ENCODE assay signal across 1 cellular context in the genomic region with DNA sequence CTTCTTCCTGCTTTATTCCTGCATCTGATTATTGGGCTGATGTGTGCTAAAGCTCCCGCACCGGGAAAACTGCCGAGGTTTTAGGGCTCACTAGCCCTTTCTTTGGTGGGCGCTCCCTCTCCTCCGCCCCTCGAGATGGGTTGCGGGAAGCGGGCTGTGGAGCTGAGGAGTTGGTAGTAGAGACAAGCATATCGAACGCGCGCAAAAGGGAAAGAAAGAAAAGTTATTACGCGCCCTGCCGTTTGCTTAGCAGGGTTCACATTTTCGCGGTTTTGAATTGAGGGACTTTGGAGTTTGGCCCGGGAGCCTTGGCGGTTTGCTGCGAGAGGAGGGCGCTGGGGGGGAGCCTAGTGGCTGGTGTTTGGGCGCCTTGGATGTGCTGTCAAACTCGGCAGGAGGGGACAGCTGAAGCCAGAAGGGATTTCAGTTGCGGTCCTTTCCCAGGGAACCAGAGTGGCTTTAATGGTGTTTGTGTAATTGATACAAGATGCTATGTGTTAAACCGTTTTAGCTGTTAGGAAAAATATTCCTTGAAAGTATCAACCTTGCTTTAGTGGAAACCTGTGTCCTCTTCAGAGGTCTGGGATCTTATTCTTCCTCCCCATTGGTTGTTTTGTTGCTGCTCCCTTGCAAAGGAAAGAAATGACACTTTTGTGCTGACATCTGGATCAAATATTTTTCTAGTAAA.
TF ChIP-seq lines count a peak whose summit lies in the region.

No MANE protein-coding gene starts in this region.

TF ChIP-seq in HepG2, 621 proteins besides CTCF, POLR2A, EP300 and RAD21 (continues in another document):
- TF ChIP-seq YEATS4 (CRISPR knock-in tag; IDR thresholded peaks at IDR 0.05; ENCODE audit: borderline replicate concordance) (peak; percentile 38; the same call in 1 of the 2 replicates), XRCC5 (optimal IDR thresholded peaks at IDR 0.05; ENCODE audit: low read length) (peak; percentile 65), ZNF292 (CRISPR knock-in tag; IDR thresholded peaks at IDR 0.05; ENCODE audit: borderline replicate concordance, low read depth) (peak; percentile 38; the same call in 1 of the 2 replicates), POGZ (CRISPR knock-in tag; IDR thresholded peaks at IDR 0.05) (peak; percentile 41; the same call in 1 of the 2 replicates), MIXL1 (CRISPR knock-in tag; IDR thresholded peaks at IDR 0.05) (0 out of 2 replicates have a peak, but pooled peaks have one; percentile 9), NCOR1 (IDR thresholded peaks at IDR 0.05; ENCODE audit: borderline replicate concordance, low read length) (peak; percentile 85), ZNF430 (CRISPR knock-in tag; IDR thresholded peaks at IDR 0.05) (no peak), RCOR2 (CRISPR knock-in tag; IDR thresholded peaks at IDR 0.05) (0 out of 2 replicates have a peak, but pooled peaks have one; percentile 28), NR2F6 (IDR thresholded peaks at IDR 0.05) (no peak), NR2F6 (CRISPR knock-in tag; IDR thresholded peaks at IDR 0.05) (0 out of 2 replicates have a peak, but pooled peaks have one; percentile 42), SALL2 (CRISPR knock-in tag; IDR thresholded peaks at IDR 0.05) (0 out of 2 replicates have a peak, but pooled peaks have one; percentile 47), HMGA1 (CRISPR knock-in tag; conservative IDR thresholded peaks at IDR 0.05) (no peak), HDAC2 (CRISPR knock-in tag; IDR thresholded peaks at IDR 0.05) (peak; percentile 52; the same call in 1 of the 2 replicates), DR1 (CRISPR knock-in tag; IDR thresholded peaks at IDR 0.05) (peak; percentile 50; the same call in 1 of the 2 replicates), SP2 (CRISPR knock-in tag; IDR thresholded peaks at IDR 0.05) (no peak), ZSCAN20 (CRISPR knock-in tag; IDR thresholded peaks at IDR 0.05; ENCODE audit: borderline replicate concordance) (0 out of 2 replicates have a peak, but pooled peaks have one; percentile 73), ISX (CRISPR knock-in tag; conservative IDR thresholded peaks at IDR 0.05) (no peak), CAMTA2 (CRISPR knock-in tag; IDR thresholded peaks at IDR 0.05; ENCODE audit: borderline replicate concordance) (no peak), ZZZ3 (CRISPR knock-in tag; IDR thresholded peaks at IDR 0.05; ENCODE audit: borderline replicate concordance) (no peak), SALL1 (CRISPR knock-in tag; IDR thresholded peaks at IDR 0.05) (peak; percentile 66), ZFX (CRISPR knock-in tag; IDR thresholded peaks at IDR 0.05; ENCODE audit: low read depth) (0 out of 2 replicates have a peak, but pooled peaks have one; percentile 1), HNF4A (CRISPR knock-in tag; IDR thresholded peaks at IDR 0.05) (peak; percentile 96), THAP11 (CRISPR knock-in tag; IDR thresholded peaks at IDR 0.05) (peak; percentile 63), ZBTB20 (CRISPR knock-in tag; IDR thresholded peaks at IDR 0.05; ENCODE audit: borderline replicate concordance, low read depth) (peak; percentile 49; the same call in 1 of the 2 replicates), ARNT2 (CRISPR knock-in tag; IDR thresholded peaks at IDR 0.05; ENCODE audit: low read depth) (peak; percentile 46; the same call in 1 of the 2 replicates), HDAC1 (CRISPR knock-in tag; IDR thresholded peaks at IDR 0.05) (peak; percentile 67), ZNF547 (CRISPR knock-in tag; IDR thresholded peaks at IDR 0.05) (no peak), ESRRA (CRISPR knock-in tag; IDR thresholded peaks at IDR 0.05; ENCODE audit: low read depth) (peak; percentile 50)
- TF ChIP-seq, protein P1, sequence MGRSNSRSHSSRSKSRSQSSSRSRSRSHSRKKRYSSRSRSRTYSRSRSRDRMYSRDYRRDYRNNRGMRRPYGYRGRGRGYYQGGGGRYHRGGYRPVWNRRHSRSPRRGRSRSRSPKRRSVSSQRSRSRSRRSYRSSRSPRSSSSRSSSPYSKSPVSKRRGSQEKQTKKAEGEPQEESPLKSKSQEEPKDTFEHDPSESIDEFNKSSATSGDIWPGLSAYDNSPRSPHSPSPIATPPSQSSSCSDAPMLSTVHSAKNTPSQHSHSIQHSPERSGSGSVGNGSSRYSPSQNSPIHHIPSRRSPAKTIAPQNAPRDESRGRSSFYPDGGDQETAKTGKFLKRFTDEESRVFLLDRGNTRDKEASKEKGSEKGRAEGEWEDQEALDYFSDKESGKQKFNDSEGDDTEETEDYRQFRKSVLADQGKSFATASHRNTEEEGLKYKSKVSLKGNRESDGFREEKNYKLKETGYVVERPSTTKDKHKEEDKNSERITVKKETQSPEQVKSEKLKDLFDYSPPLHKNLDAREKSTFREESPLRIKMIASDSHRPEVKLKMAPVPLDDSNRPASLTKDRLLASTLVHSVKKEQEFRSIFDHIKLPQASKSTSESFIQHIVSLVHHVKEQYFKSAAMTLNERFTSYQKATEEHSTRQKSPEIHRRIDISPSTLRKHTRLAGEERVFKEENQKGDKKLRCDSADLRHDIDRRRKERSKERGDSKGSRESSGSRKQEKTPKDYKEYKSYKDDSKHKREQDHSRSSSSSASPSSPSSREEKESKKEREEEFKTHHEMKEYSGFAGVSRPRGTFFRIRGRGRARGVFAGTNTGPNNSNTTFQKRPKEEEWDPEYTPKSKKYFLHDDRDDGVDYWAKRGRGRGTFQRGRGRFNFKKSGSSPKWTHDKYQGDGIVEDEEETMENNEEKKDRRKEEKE (IDR thresholded peaks at IDR 0.05): no peak
- TF ChIP-seq, protein P2, sequence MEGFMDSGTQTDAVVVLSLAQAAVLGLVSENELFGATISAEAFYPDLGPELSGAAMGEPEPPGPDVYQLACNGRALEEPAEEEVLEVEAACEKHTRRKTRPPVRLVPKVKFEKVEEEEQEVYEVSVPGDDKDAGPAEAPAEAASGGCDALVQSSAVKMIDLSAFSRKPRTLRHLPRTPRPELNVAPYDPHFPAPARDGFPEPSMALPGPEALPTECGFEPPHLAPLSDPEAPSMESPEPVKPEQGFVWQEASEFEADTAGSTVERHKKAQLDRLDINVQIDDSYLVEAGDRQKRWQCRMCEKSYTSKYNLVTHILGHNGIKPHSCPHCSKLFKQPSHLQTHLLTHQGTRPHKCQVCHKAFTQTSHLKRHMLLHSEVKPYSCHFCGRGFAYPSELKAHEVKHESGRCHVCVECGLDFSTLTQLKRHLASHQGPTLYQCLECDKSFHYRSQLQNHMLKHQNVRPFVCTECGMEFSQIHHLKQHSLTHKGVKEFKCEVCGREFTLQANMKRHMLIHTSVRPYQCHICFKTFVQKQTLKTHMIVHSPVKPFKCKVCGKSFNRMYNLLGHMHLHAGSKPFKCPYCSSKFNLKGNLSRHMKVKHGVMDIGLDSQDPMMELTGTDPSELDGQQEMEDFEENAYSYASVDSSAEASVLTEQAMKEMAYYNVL (CRISPR knock-in tag; IDR thresholded peaks at IDR 0.05; ENCODE audit: borderline replicate concordance): 0 out of 2 replicates have a peak, but pooled peaks have one; percentile 50
- TF ChIP-seq, protein P3, sequence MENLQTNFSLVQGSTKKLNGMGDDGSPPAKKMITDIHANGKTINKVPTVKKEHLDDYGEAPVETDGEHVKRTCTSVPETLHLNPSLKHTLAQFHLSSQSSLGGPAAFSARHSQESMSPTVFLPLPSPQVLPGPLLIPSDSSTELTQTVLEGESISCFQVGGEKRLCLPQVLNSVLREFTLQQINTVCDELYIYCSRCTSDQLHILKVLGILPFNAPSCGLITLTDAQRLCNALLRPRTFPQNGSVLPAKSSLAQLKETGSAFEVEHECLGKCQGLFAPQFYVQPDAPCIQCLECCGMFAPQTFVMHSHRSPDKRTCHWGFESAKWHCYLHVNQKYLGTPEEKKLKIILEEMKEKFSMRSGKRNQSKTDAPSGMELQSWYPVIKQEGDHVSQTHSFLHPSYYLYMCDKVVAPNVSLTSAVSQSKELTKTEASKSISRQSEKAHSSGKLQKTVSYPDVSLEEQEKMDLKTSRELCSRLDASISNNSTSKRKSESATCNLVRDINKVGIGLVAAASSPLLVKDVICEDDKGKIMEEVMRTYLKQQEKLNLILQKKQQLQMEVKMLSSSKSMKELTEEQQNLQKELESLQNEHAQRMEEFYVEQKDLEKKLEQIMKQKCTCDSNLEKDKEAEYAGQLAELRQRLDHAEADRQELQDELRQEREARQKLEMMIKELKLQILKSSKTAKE (CRISPR knock-in tag; IDR thresholded peaks at IDR 0.05; ENCODE audit: borderline replicate concordance): peak; percentile 16; the same call in 1 of the 2 replicates
- TF ChIP-seq, protein P4, sequence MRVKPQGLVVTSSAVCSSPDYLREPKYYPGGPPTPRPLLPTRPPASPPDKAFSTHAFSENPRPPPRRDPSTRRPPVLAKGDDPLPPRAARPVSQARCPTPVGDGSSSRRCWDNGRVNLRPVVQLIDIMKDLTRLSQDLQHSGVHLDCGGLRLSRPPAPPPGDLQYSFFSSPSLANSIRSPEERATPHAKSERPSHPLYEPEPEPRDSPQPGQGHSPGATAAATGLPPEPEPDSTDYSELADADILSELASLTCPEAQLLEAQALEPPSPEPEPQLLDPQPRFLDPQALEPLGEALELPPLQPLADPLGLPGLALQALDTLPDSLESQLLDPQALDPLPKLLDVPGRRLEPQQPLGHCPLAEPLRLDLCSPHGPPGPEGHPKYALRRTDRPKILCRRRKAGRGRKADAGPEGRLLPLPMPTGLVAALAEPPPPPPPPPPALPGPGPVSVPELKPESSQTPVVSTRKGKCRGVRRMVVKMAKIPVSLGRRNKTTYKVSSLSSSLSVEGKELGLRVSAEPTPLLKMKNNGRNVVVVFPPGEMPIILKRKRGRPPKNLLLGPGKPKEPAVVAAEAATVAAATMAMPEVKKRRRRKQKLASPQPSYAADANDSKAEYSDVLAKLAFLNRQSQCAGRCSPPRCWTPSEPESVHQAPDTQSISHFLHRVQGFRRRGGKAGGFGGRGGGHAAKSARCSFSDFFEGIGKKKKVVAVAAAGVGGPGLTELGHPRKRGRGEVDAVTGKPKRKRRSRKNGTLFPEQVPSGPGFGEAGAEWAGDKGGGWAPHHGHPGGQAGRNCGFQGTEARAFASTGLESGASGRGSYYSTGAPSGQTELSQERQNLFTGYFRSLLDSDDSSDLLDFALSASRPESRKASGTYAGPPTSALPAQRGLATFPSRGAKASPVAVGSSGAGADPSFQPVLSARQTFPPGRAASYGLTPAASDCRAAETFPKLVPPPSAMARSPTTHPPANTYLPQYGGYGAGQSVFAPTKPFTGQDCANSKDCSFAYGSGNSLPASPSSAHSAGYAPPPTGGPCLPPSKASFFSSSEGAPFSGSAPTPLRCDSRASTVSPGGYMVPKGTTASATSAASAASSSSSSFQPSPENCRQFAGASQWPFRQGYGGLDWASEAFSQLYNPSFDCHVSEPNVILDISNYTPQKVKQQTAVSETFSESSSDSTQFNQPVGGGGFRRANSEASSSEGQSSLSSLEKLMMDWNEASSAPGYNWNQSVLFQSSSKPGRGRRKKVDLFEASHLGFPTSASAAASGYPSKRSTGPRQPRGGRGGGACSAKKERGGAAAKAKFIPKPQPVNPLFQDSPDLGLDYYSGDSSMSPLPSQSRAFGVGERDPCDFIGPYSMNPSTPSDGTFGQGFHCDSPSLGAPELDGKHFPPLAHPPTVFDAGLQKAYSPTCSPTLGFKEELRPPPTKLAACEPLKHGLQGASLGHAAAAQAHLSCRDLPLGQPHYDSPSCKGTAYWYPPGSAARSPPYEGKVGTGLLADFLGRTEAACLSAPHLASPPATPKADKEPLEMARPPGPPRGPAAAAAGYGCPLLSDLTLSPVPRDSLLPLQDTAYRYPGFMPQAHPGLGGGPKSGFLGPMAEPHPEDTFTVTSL (CRISPR knock-in tag; IDR thresholded peaks at IDR 0.05; ENCODE audit: borderline replicate concordance): peak; percentile 40; the same call in 1 of the 2 replicates
- TF ChIP-seq, protein P5, sequence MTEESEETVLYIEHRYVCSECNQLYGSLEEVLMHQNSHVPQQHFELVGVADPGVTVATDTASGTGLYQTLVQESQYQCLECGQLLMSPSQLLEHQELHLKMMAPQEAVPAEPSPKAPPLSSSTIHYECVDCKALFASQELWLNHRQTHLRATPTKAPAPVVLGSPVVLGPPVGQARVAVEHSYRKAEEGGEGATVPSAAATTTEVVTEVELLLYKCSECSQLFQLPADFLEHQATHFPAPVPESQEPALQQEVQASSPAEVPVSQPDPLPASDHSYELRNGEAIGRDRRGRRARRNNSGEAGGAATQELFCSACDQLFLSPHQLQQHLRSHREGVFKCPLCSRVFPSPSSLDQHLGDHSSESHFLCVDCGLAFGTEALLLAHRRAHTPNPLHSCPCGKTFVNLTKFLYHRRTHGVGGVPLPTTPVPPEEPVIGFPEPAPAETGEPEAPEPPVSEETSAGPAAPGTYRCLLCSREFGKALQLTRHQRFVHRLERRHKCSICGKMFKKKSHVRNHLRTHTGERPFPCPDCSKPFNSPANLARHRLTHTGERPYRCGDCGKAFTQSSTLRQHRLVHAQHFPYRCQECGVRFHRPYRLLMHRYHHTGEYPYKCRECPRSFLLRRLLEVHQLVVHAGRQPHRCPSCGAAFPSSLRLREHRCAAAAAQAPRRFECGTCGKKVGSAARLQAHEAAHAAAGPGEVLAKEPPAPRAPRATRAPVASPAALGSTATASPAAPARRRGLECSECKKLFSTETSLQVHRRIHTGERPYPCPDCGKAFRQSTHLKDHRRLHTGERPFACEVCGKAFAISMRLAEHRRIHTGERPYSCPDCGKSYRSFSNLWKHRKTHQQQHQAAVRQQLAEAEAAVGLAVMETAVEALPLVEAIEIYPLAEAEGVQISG (CRISPR knock-in tag; IDR thresholded peaks at IDR 0.05): peak; percentile 29; the same call in 1 of the 2 replicates
- TF ChIP-seq, protein P6, sequence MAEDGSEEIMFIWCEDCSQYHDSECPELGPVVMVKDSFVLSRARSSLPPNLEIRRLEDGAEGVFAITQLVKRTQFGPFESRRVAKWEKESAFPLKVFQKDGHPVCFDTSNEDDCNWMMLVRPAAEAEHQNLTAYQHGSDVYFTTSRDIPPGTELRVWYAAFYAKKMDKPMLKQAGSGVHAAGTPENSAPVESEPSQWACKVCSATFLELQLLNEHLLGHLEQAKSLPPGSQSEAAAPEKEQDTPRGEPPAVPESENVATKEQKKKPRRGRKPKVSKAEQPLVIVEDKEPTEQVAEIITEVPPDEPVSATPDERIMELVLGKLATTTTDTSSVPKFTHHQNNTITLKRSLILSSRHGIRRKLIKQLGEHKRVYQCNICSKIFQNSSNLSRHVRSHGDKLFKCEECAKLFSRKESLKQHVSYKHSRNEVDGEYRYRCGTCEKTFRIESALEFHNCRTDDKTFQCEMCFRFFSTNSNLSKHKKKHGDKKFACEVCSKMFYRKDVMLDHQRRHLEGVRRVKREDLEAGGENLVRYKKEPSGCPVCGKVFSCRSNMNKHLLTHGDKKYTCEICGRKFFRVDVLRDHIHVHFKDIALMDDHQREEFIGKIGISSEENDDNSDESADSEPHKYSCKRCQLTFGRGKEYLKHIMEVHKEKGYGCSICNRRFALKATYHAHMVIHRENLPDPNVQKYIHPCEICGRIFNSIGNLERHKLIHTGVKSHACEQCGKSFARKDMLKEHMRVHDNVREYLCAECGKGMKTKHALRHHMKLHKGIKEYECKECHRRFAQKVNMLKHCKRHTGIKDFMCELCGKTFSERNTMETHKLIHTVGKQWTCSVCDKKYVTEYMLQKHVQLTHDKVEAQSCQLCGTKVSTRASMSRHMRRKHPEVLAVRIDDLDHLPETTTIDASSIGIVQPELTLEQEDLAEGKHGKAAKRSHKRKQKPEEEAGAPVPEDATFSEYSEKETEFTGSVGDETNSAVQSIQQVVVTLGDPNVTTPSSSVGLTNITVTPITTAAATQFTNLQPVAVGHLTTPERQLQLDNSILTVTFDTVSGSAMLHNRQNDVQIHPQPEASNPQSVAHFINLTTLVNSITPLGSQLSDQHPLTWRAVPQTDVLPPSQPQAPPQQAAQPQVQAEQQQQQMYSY (CRISPR knock-in tag; IDR thresholded peaks at IDR 0.05): peak; percentile 27; the same call in 1 of the 2 replicates
